In genomic region chr16:67665598-67665997, GRCh38 we compare ENCODE assay signal across 7 cellular contexts. TPM values are rescaled to one million over a fixed set of nuclear protein-coding genes. Genes with fewer than 3 reads are reported as not detected.
DNase-seq lines count a peak whose midpoint lies in the region; ATAC-seq and TF ChIP-seq lines count a peak whose summit lies in the region.
"Had no signal": no experiment of that assay in that cellular context is flagged by ENCODE, and none has a peak within 500 bp of the region (broad histone marks: within the 10 kb centered on the region; RNA-seq: fewer than 3 reads in every experiment).

No MANE protein-coding gene starts in this region.

- H2AFZ ChIP-seq in ACC112 (ENCODE audit: low read length, unreplicated experiment) (no peak overlapping the region), PC-3 (ENCODE audit: low read length) (peak overlapping the region; percentile 73; the same call in 1 of the 2 replicates)

- H4K20me1 ChIP-seq in PC-3 (ENCODE audit: low read length) = no peaks in the 10 kb centered on the region

- DNase-seq in PC-3 (no peak), GM19240 (ENCODE audit: insufficient read length, low spot score) (no peak), NCI-H526 (lab: John Stamatoyannopoulos, UW) (no peak)
- DNase-seq: NCI-H1436 treated with DMSO at 0.1 percent for 48 hours had no signal

- H3K27me3 ChIP-seq in ACC112 (ENCODE audit: insufficient read depth, low read length) = no peaks in the 10 kb centered on the region
- no peaks in the 10 kb centered on the region for H3K27me3 ChIP-seq in PC-3 (ENCODE audit: low read length)
- H3K27me3 ChIP-seq in iPS-15b (ENCODE audit: control insufficient read depth, insufficient read depth, low read length) = peaks cover 5% of the 10 kb centered on the region

- intact Hi-C loops in PC-3 (cut with micrococcal nuclease) = no loop called here

- no TSS peak for BruUV-seq in PC-3 (replicated peaks; lab: Mats Ljungman, UMichigan)

- peak overlapping the region; percentile 96 for H3K4me3 ChIP-seq in ACC112 (ENCODE audit: low read depth, low read length)
- H3K4me3 ChIP-seq in PC-3 (ENCODE audit: low read length) = peak overlapping the region; percentile 68
- peak overlapping the region; percentile 73 for H3K4me3 ChIP-seq in iPS-15b (ENCODE audit: low read depth, low read length)

- no peak for TF ChIP-seq CTCF in PC-3 (conservative IDR thresholded peaks at IDR 0.05; ENCODE audit: low read depth, low read length)

- POLR2A ChIA-PET in PC-3 (lab: Charles Lee; ENCODE audit: unreplicated experiment) = no interaction called here

- H3K9me3 ChIP-seq in PC-3 (ENCODE audit: low read length) = no peaks in the 10 kb centered on the region
- no peaks in the 10 kb centered on the region for H3K9me3 ChIP-seq in iPS-15b (ENCODE audit: control insufficient read depth, insufficient read depth, low read length)

- H3K9me2 ChIP-seq in PC-3 (replicated peaks; ENCODE audit: low read length) = no peaks in the 10 kb centered on the region

- CTCF ChIA-PET in PC-3 (lab: Charles Lee) = no interaction called here

- ATAC-seq in PC-3 (no peak), HG02884 (IDR thresholded peaks at IDR 0.05; ENCODE audit: unreplicated experiment) (no peak)

- no peaks in the 10 kb centered on the region for H3F3A ChIP-seq in PC-3 (ENCODE audit: low read length, unreplicated experiment)

- H3K4me1 ChIP-seq in ACC112 (ENCODE audit: control insufficient read depth, insufficient read depth, low read length, unreplicated experiment) (peaks cover 4% of the 10 kb centered on the region), PC-3 (ENCODE audit: insufficient read depth, low read length) (no peaks in the 10 kb centered on the region; the same call in 1 of the 2 replicates), iPS-15b (ENCODE audit: control insufficient read depth, insufficient read depth, low read length) (peaks cover 6% of the 10 kb centered on the region)

- H3K36me3 ChIP-seq in ACC112 (ENCODE audit: insufficient read depth, low read length) = no peaks in the 10 kb centered on the region
- no peaks in the 10 kb centered on the region for H3K36me3 ChIP-seq in PC-3 (ENCODE audit: low read depth, low read length)
- H3K36me3 ChIP-seq in iPS-15b (ENCODE audit: control insufficient read depth, insufficient read depth, low read length) = no peaks in the 10 kb centered on the region

- no peaks in the 10 kb centered on the region for H3K79me2 ChIP-seq in ACC112 (ENCODE audit: control insufficient read depth, insufficient read depth, low read length, unreplicated experiment)
- H3K79me2 ChIP-seq in PC-3 (ENCODE audit: low read length) = no peaks in the 10 kb centered on the region

- H3K9ac ChIP-seq in PC-3 (ENCODE audit: low read length) (peak overlapping the region; percentile 52; the same call in 1 of the 2 replicates), iPS-15b (ENCODE audit: low read depth, low read length) (no peak overlapping the region)

- H3K27ac ChIP-seq in ACC112 (ENCODE audit: low read depth, low read length) (no peak overlapping the region), PC-3 (ENCODE audit: low read length) (no peak overlapping the region)

- peak overlapping the region; percentile 90 for H3K4me2 ChIP-seq in PC-3 (ENCODE audit: low read length)

RNA-seq across cellular contexts. Expression of gene ENKD1, which starts 1.0 kb away (rescaled TPM):
- total RNA-seq in PC-3 (2014; rRNA removed) = 12.0 and 19.4 TPM in 2 replicates

RNA-seq across cellular contexts. Expression of gene C16orf86, which starts 1.0 kb away (rescaled TPM):
- not detected in 2 replicates for total RNA-seq in PC-3 (2014; rRNA removed)

RNA-seq across cellular contexts. Expression of gene PARD6A, which starts 4.8 kb away (rescaled TPM):
- 15.1 and 16.4 TPM in 2 replicates for total RNA-seq in PC-3 (2014; rRNA removed)

RNA-seq across cellular contexts. Expression of gene ACD, which starts 5.5 kb away (rescaled TPM):
- total RNA-seq in PC-3 (2014; rRNA removed) = 26.3 and 31.7 TPM in 2 replicates

RNA-seq across cellular contexts. Expression of gene CARMIL2, which starts 20.7 kb away (rescaled TPM):
- 0.33 and 0.40 TPM in 2 replicates for total RNA-seq in PC-3 (2014; rRNA removed)
